ENCODE assay signal across 8 cellular contexts in genomic region chr16:3458278-3458851, GRCh38. TPM values are rescaled to one million over a fixed set of nuclear protein-coding genes. Genes with fewer than 3 reads are reported as not detected.
A peak's percentile ranks its signal among the peaks of the same experiment; 100 is the strongest.
DNase-seq lines count a peak whose midpoint lies in the region; ATAC-seq, FAIRE-seq and TF ChIP-seq lines count a peak whose summit lies in the region.

No MANE protein-coding gene starts in this region.

- peak overlapping the region; percentile 90 for H3K9ac ChIP-seq in MM.1S (ENCODE audit: low read length)
- peak overlapping the region; percentile 86 for H3K9ac ChIP-seq in HepG2 (ENCODE audit: insufficient read depth, low read depth, low read length)

- TF ChIP-seq CTCF in Calu3 (IDR thresholded peaks at IDR 0.05; ENCODE audit: unreplicated experiment) (no peak), MM.1S (IDR thresholded peaks at IDR 0.05; ENCODE audit: low read length) (no peak), HepG2 (CRISPR knock-in tag; IDR thresholded peaks at IDR 0.05) (no peak)

- H3K4me2 ChIP-seq in MM.1S (ENCODE audit: low read depth, low read length) (peak overlapping the region; percentile 92), HepG2 (ENCODE audit: low read depth, low read length) (peak overlapping the region; percentile 91)

- H2AFZ ChIP-seq in MM.1S (ENCODE audit: low read length): peak overlapping the region; percentile 87
- no peak overlapping the region for H2AFZ ChIP-seq in HepG2 (ENCODE audit: low read length)

- no peaks in the 10 kb centered on the region for H3K9me3 ChIP-seq in MM.1S (replicated peaks; ENCODE audit: insufficient read depth, low read length)
- no peaks in the 10 kb centered on the region for H3K9me3 ChIP-seq in HepG2 (ENCODE audit: low read length)

- in situ Hi-C loops in T47D (cut with HindIII; ENCODE audit: low pct_unique_long_range_greater_than_20kb, low sequenced_read_pairs) (no loop called here), HepG2 (cut with HindIII; ENCODE audit: extremely low pct_ligation_motif_present, low pct_unique_long_range_greater_than_20kb) (no loop called here)

- H3F3A ChIP-seq in MM.1S (ENCODE audit: insufficient read depth, low read length): peaks cover 20% of the 10 kb centered on the region

- H4K20me1 ChIP-seq in MM.1S (ENCODE audit: insufficient read depth, low read length): no peaks in the 10 kb centered on the region
- H4K20me1 ChIP-seq in HepG2 (ENCODE audit: insufficient read depth, low read length): peaks cover 35% of the 10 kb centered on the region

- H3K27ac Mint-ChIP-seq in Calu3 (ENCODE audit: unreplicated experiment): peak overlapping the region; percentile 41

- H3K36me3 Mint-ChIP-seq in Calu3 (ENCODE audit: insufficient read depth, unreplicated experiment): peaks cover 34% of the 10 kb centered on the region

- BruUV-seq in Calu3 (replicated peaks; lab: Mats Ljungman, UMichigan): no TSS peak
- BruUV-seq in HepG2 (replicated peaks; lab: Mats Ljungman, UMichigan): TSS peak; percentile 84

- H3K4me1 Mint-ChIP-seq in Calu3 (ENCODE audit: low read depth, unreplicated experiment): peaks cover 28% of the 10 kb centered on the region

- POLR2A ChIA-PET in HepG2 (lab: Yijun Ruan, JAX): interaction anchor here (1.0 to 2.8 kb wide), 2 partner anchors 15 to 42 kb away, joined by 3 to 46 read pairs; partner anchors contain the start of genes NAA60 and ZNF597

- H3K9me2 ChIP-seq in MM.1S (replicated peaks; ENCODE audit: insufficient read depth, low read length): no peaks in the 10 kb centered on the region

- H3K36me3 ChIP-seq in MM.1S (replicated peaks; ENCODE audit: insufficient read depth, low read length) (no peaks in the 10 kb centered on the region), HepG2 (replicated peaks in 1 of 2; ENCODE audit: control insufficient read depth in 1 of 2, insufficient read depth in 2 of 2, low read length in 2 of 2) (no peaks in the 10 kb centered on the region; a peak in 1 of 5 replicates)

- no peak for FAIRE-seq in HepG2 (lab: Jason Lieb, UNC)

- H3K79me2 ChIP-seq in MM.1S (ENCODE audit: low read length) (peaks cover 55% of the 10 kb centered on the region), HepG2 (ENCODE audit: insufficient read depth, low read length) (peaks cover 52% of the 10 kb centered on the region)

- H3K27me3 ChIP-seq in MM.1S (replicated peaks; ENCODE audit: insufficient read depth, low read length) (no peaks in the 10 kb centered on the region), HepG2 (ENCODE audit: control insufficient read depth in 1 of 2, insufficient read depth in 2 of 2, low read length in 2 of 2) (no peaks in the 10 kb centered on the region; a peak in 1 of 5 replicates)

- H3K27me3 Mint-ChIP-seq in Calu3 (ENCODE audit: unreplicated experiment): no peaks in the 10 kb centered on the region

- TF ChIP-seq RAD21 in HepG2 (CRISPR knock-in tag; IDR thresholded peaks at IDR 0.05): no peak

- peak overlapping the region; percentile 83 for H3K4me3 Mint-ChIP-seq in Calu3 (ENCODE audit: low read depth, unreplicated experiment)

- no peak for TF ChIP-seq POLR2A in HepG2 (IDR thresholded peaks at IDR 0.05; ENCODE audit: insufficient read depth in 1 of 2, low read depth in 2 of 2, low read length in 2 of 2)

- peaks cover 22% of the 10 kb centered on the region for H3K4me1 ChIP-seq in MM.1S (ENCODE audit: low read length)
- H3K4me1 ChIP-seq in HepG2 (ENCODE audit: insufficient read depth, low read length): peaks cover 70% of the 10 kb centered on the region

- intact Hi-C loops in Calu3 (cut with micrococcal nuclease; ENCODE audit: unreplicated experiment) (loop anchor here (5.0 kb wide), 2 partner anchors 56 to 196 kb away; partner anchors contain the start of genes ZNF174 and ZSCAN32), HepG2 (cut with micrococcal nuclease; ENCODE audit: unreplicated experiment) (loop anchor here (2.0 to 5.0 kb wide), 2 partner anchors 16 to 34 kb away; partner anchors contain the start of genes NAA60 and ZNF597)

- TF ChIP-seq EP300 in HepG2 (IDR thresholded peaks at IDR 0.05; ENCODE audit: low read depth in 2 of 2, low read length in 2 of 2) (no peak), HepG2 (CRISPR knock-in tag; IDR thresholded peaks at IDR 0.05; ENCODE audit: borderline replicate concordance) (no peak)

- peak overlapping the region; percentile 96 for H3K4me3 ChIP-seq in MM.1S (ENCODE audit: low read length)
- H3K4me3 ChIP-seq in HepG2 (replicated peaks in 1 of 3; ENCODE audit: insufficient read depth in 1 of 3, low read depth in 2 of 3, low read length in 3 of 3): peak overlapping the region; percentile 74 to 93 (median 92)

- DNase-seq in Calu3 (peak; percentile 24), MM.1S (no peak), T47D (ENCODE audit: low read depth in 1 of 2, low spot score in 1 of 2) (peak; percentile 28 to 42), HepG2 (ENCODE audit: low spot score) (no peak), substantia nigra (lab: John Stamatoyannopoulos, UW) (peak in 21 of 49 donors; percentile 8 to 62 (median 32)), NCI-H1105 (lab: John Stamatoyannopoulos, UW) (no peak)
- no peak for DNase-seq in stimulated activated naive CD4-positive, alpha-beta T cell treated with Interleukin-2 at 50 U/mL for 16 hours (lab: John Stamatoyannopoulos, UW)

- peak; percentile 21 for ATAC-seq in GM21515 (IDR thresholded peaks at IDR 0.05; ENCODE audit: unreplicated experiment)
- ATAC-seq in HepG2: peak; percentile 12

- H3K27ac ChIP-seq in MM.1S (ENCODE audit: low read length): peak overlapping the region; percentile 66; the same call in 1 of the 2 replicates
- peak overlapping the region; percentile 91 for H3K27ac ChIP-seq in HepG2 (ENCODE audit: extremely low read length, insufficient read depth, low read length)
- peak overlapping the region; percentile 96 for H3K27ac ChIP-seq in substantia nigra (ENCODE audit: low read depth, low read length, poor library complexity, severe bottlenecking)

- no peaks in the 10 kb centered on the region for H3K9me3 Mint-ChIP-seq in Calu3 (ENCODE audit: low read depth, unreplicated experiment)

- under 1% methylated on average over 14 of the region's 47 CpGs for WGBS in HepG2 (ENCODE audit: low lambda C conversion rate)

- CTCF ChIA-PET in Calu3 (lab: Charles Lee): interaction anchor here (0.6 to 1.0 kb wide), 2 partner anchors 176 to 500 kb away, joined by 4 read pairs; no protein-coding TSS in a partner anchor
- CTCF ChIA-PET in HepG2 (lab: Yijun Ruan, JAX; ENCODE audit: low intra/inter-chr PET ratio, low total read pairs): interaction anchor here (1.3 kb wide), 1 partner anchor 43 kb away, joined by 3 read pairs; the partner anchor contains the start of gene CLUAP1

RNA-seq across cellular contexts. Expression of gene NAA60, which starts 14.9 kb away (rescaled TPM):
- total RNA-seq in Calu3 (2022) (53.2 and 63.4 TPM in 2 replicates), HepG2 (2016; rRNA removed; fragmentation: Illumina TruSeq; extraction: Trizol) (14.7 and 16.9 TPM in 2 replicates)
- 13.0 and 15.0 TPM in 2 replicates for total RNA-seq in HepG2 (2016; cell fraction: cytosol; rRNA removed; fragmentation: Illumina TruSeq; extraction: Trizol; ENCODE audit: low read depth)
- 13.7 and 14.1 TPM in 2 replicates for total RNA-seq in HepG2 (2016; cell fraction: insoluble cytoplasmic fraction; rRNA removed; fragmentation: Illumina TruSeq; extraction: Trizol)
- 21.1 and 21.2 TPM in 2 replicates for total RNA-seq in HepG2 (2016; cell fraction: membrane; rRNA removed; fragmentation: Illumina TruSeq; extraction: Trizol)
- 17.3 and 20.1 TPM in 2 replicates for total RNA-seq in HepG2 (2016; cell fraction: nucleus; rRNA removed; fragmentation: Illumina TruSeq; extraction: Trizol)
- polyA plus RNA-seq in HepG2 (2011; rRNA removed): 29.9 and 32.0 TPM in 2 replicates
- 19.5 and 30.9 TPM in 2 replicates for polyA plus RNA-seq in HepG2 (2011; cell fraction: cytosol; rRNA removed)
- 47.2 and 62.5 TPM in 2 replicates for polyA plus RNA-seq in HepG2 (2011; cell fraction: nucleus; rRNA removed)
- 44.9 and 50.3 TPM in 2 replicates for polyA plus RNA-seq in HepG2 (2012)
- 21.5 and 26.6 TPM in 2 replicates for polyA plus RNA-seq in HepG2 (2016; cell fraction: cytosol; fragmentation: Illumina TruSeq; extraction: Trizol; ENCODE audit: low read depth)
- polyA plus RNA-seq in HepG2 (2016; cell fraction: insoluble cytoplasmic fraction; fragmentation: Illumina TruSeq; extraction: Trizol; ENCODE audit: low read depth): 42.7 and 56.8 TPM in 2 replicates
- polyA plus RNA-seq in HepG2 (2016; cell fraction: membrane; fragmentation: Illumina TruSeq; extraction: Trizol; ENCODE audit: low read depth): 47.4 and 51.4 TPM in 2 replicates
- polyA plus RNA-seq in HepG2 (2016; cell fraction: nucleus; fragmentation: Illumina TruSeq; extraction: Trizol; ENCODE audit: insufficient read depth, low read depth): 68.2 and 80.3 TPM in 2 replicates
- 16.6 and 30.8 TPM in 2 replicates for polyA minus RNA-seq in HepG2 (2011; rRNA and poly(A)+ RNA removed; ENCODE audit: low replicate concordance)
- polyA minus RNA-seq in HepG2 (2011; cell fraction: cytosol; rRNA and poly(A)+ RNA removed): 13.0 and 19.4 TPM in 2 replicates
- polyA minus RNA-seq in HepG2 (2011; cell fraction: nucleus; rRNA and poly(A)+ RNA removed): 26.0 and 27.7 TPM in 2 replicates

RNA-seq across cellular contexts. Expression of gene ZNF597, which starts 15.1 kb away (rescaled TPM):
- total RNA-seq in Calu3 (2022) (2.7 TPM in 2 replicates), HepG2 (2016; rRNA removed; fragmentation: Illumina TruSeq; extraction: Trizol) (2.4 and 3.8 TPM in 2 replicates)
- total RNA-seq in HepG2 (2016; cell fraction: cytosol; rRNA removed; fragmentation: Illumina TruSeq; extraction: Trizol; ENCODE audit: low read depth): 0.40 and 0.53 TPM in 2 replicates
- total RNA-seq in HepG2 (2016; cell fraction: insoluble cytoplasmic fraction; rRNA removed; fragmentation: Illumina TruSeq; extraction: Trizol): 2.5 and 3.4 TPM in 2 replicates
- total RNA-seq in HepG2 (2016; cell fraction: membrane; rRNA removed; fragmentation: Illumina TruSeq; extraction: Trizol): 1.6 and 1.7 TPM in 2 replicates
- 3.2 and 3.5 TPM in 2 replicates for total RNA-seq in HepG2 (2016; cell fraction: nucleus; rRNA removed; fragmentation: Illumina TruSeq; extraction: Trizol)
- polyA plus RNA-seq in HepG2 (2011; rRNA removed): 1.2 and 1.3 TPM in 2 replicates
- polyA plus RNA-seq in HepG2 (2011; cell fraction: cytosol; rRNA removed): 0.58 and 0.96 TPM in 2 replicates
- 1.4 and 1.8 TPM in 2 replicates for polyA plus RNA-seq in HepG2 (2011; cell fraction: nucleus; rRNA removed)
- polyA plus RNA-seq in HepG2 (2012): 1.4 TPM in 2 replicates
- 0.08 and 0.10 TPM in 2 replicates for polyA plus RNA-seq in HepG2 (2016; cell fraction: cytosol; fragmentation: Illumina TruSeq; extraction: Trizol; ENCODE audit: low read depth)
- polyA plus RNA-seq in HepG2 (2016; cell fraction: insoluble cytoplasmic fraction; fragmentation: Illumina TruSeq; extraction: Trizol; ENCODE audit: low read depth): 2.1 and 2.4 TPM in 2 replicates
- polyA plus RNA-seq in HepG2 (2016; cell fraction: membrane; fragmentation: Illumina TruSeq; extraction: Trizol; ENCODE audit: low read depth): 0.49 and 0.58 TPM in 2 replicates
- polyA plus RNA-seq in HepG2 (2016; cell fraction: nucleus; fragmentation: Illumina TruSeq; extraction: Trizol; ENCODE audit: insufficient read depth, low read depth): 3.1 and 3.4 TPM in 2 replicates
- 1.1 and 1.7 TPM in 2 replicates for polyA minus RNA-seq in HepG2 (2011; rRNA and poly(A)+ RNA removed; ENCODE audit: low replicate concordance)
- polyA minus RNA-seq in HepG2 (2011; cell fraction: cytosol; rRNA and poly(A)+ RNA removed): 1.2 and 1.8 TPM in 2 replicates
- polyA minus RNA-seq in HepG2 (2011; cell fraction: nucleus; rRNA and poly(A)+ RNA removed): 3.9 and 5.2 TPM in 2 replicates

RNA-seq across cellular contexts. Expression of gene C16orf90, which starts 36.9 kb away (rescaled TPM):
- total RNA-seq in Calu3 (2022): not detected in 2 replicates
- total RNA-seq in HepG2 (2016; rRNA removed; fragmentation: Illumina TruSeq; extraction: Trizol): not detected in 2 replicates
- not detected in 2 replicates for total RNA-seq in HepG2 (2016; cell fraction: cytosol; rRNA removed; fragmentation: Illumina TruSeq; extraction: Trizol; ENCODE audit: low read depth)
- not detected in 2 replicates for total RNA-seq in HepG2 (2016; cell fraction: insoluble cytoplasmic fraction; rRNA removed; fragmentation: Illumina TruSeq; extraction: Trizol)
- not detected in 2 replicates for total RNA-seq in HepG2 (2016; cell fraction: membrane; rRNA removed; fragmentation: Illumina TruSeq; extraction: Trizol)
- total RNA-seq in HepG2 (2016; cell fraction: nucleus; rRNA removed; fragmentation: Illumina TruSeq; extraction: Trizol): not detected in 2 replicates
- polyA plus RNA-seq in HepG2 (2011; rRNA removed): not detected in 2 replicates
- not detected in 2 replicates for polyA plus RNA-seq in HepG2 (2011; cell fraction: cytosol; rRNA removed)
- not detected in 2 replicates for polyA plus RNA-seq in HepG2 (2011; cell fraction: nucleus; rRNA removed)
- polyA plus RNA-seq in HepG2 (2012): not detected in 2 replicates
- not detected in 2 replicates for polyA plus RNA-seq in HepG2 (2016; cell fraction: cytosol; fragmentation: Illumina TruSeq; extraction: Trizol; ENCODE audit: low read depth)
- not detected in 2 replicates for polyA plus RNA-seq in HepG2 (2016; cell fraction: insoluble cytoplasmic fraction; fragmentation: Illumina TruSeq; extraction: Trizol; ENCODE audit: low read depth)
- not detected in 2 replicates for polyA plus RNA-seq in HepG2 (2016; cell fraction: membrane; fragmentation: Illumina TruSeq; extraction: Trizol; ENCODE audit: low read depth)
- not detected in 2 replicates for polyA plus RNA-seq in HepG2 (2016; cell fraction: nucleus; fragmentation: Illumina TruSeq; extraction: Trizol; ENCODE audit: insufficient read depth, low read depth)
- not detected in 2 replicates for polyA minus RNA-seq in HepG2 (2011; rRNA and poly(A)+ RNA removed; ENCODE audit: low replicate concordance)
- polyA minus RNA-seq in HepG2 (2011; cell fraction: cytosol; rRNA and poly(A)+ RNA removed): not detected in 2 replicates
- polyA minus RNA-seq in HepG2 (2011; cell fraction: nucleus; rRNA and poly(A)+ RNA removed): not detected in 2 replicates

RNA-seq across cellular contexts. Expression of gene CLUAP1, which starts 42.4 kb away (rescaled TPM):
- total RNA-seq in Calu3 (2022): 28.5 and 30.6 TPM in 2 replicates
- total RNA-seq in HepG2 (2016; rRNA removed; fragmentation: Illumina TruSeq; extraction: Trizol): 19.5 and 25.9 TPM in 2 replicates
- 11.0 and 15.5 TPM in 2 replicates for total RNA-seq in HepG2 (2016; cell fraction: cytosol; rRNA removed; fragmentation: Illumina TruSeq; extraction: Trizol; ENCODE audit: low read depth)
- total RNA-seq in HepG2 (2016; cell fraction: insoluble cytoplasmic fraction; rRNA removed; fragmentation: Illumina TruSeq; extraction: Trizol): 18.5 and 28.6 TPM in 2 replicates
- 6.7 and 9.0 TPM in 2 replicates for total RNA-seq in HepG2 (2016; cell fraction: membrane; rRNA removed; fragmentation: Illumina TruSeq; extraction: Trizol)
- 12.3 and 17.1 TPM in 2 replicates for total RNA-seq in HepG2 (2016; cell fraction: nucleus; rRNA removed; fragmentation: Illumina TruSeq; extraction: Trizol)
- polyA plus RNA-seq in HepG2 (2011; rRNA removed): 3.5 and 6.0 TPM in 2 replicates
- polyA plus RNA-seq in HepG2 (2011; cell fraction: cytosol; rRNA removed): 2.9 and 3.9 TPM in 2 replicates
- polyA plus RNA-seq in HepG2 (2011; cell fraction: nucleus; rRNA removed): 1.9 and 4.4 TPM in 2 replicates
- polyA plus RNA-seq in HepG2 (2012): 5.2 and 6.8 TPM in 2 replicates
- 3.4 and 3.8 TPM in 2 replicates for polyA plus RNA-seq in HepG2 (2016; cell fraction: cytosol; fragmentation: Illumina TruSeq; extraction: Trizol; ENCODE audit: low read depth)
- 22.5 and 28.8 TPM in 2 replicates for polyA plus RNA-seq in HepG2 (2016; cell fraction: insoluble cytoplasmic fraction; fragmentation: Illumina TruSeq; extraction: Trizol; ENCODE audit: low read depth)
- 5.0 and 5.3 TPM in 2 replicates for polyA plus RNA-seq in HepG2 (2016; cell fraction: membrane; fragmentation: Illumina TruSeq; extraction: Trizol; ENCODE audit: low read depth)
- polyA plus RNA-seq in HepG2 (2016; cell fraction: nucleus; fragmentation: Illumina TruSeq; extraction: Trizol; ENCODE audit: insufficient read depth, low read depth): 12.9 and 20.1 TPM in 2 replicates
- 3.6 and 12.3 TPM in 2 replicates for polyA minus RNA-seq in HepG2 (2011; rRNA and poly(A)+ RNA removed; ENCODE audit: low replicate concordance)
- polyA minus RNA-seq in HepG2 (2011; cell fraction: cytosol; rRNA and poly(A)+ RNA removed): 5.9 and 8.1 TPM in 2 replicates
- polyA minus RNA-seq in HepG2 (2011; cell fraction: nucleus; rRNA and poly(A)+ RNA removed): 6.7 and 9.6 TPM in 2 replicates

RNA-seq across cellular contexts. Expression of gene ZNF174, which starts 57.4 kb away (rescaled TPM):
- total RNA-seq in Calu3 (2022) (13.8 and 14.3 TPM in 2 replicates), HepG2 (2016; rRNA removed; fragmentation: Illumina TruSeq; extraction: Trizol) (10.0 and 10.6 TPM in 2 replicates)
- total RNA-seq in HepG2 (2016; cell fraction: cytosol; rRNA removed; fragmentation: Illumina TruSeq; extraction: Trizol; ENCODE audit: low read depth): 2.3 and 2.9 TPM in 2 replicates
- total RNA-seq in HepG2 (2016; cell fraction: insoluble cytoplasmic fraction; rRNA removed; fragmentation: Illumina TruSeq; extraction: Trizol): 8.6 and 9.8 TPM in 2 replicates
- 5.3 and 6.9 TPM in 2 replicates for total RNA-seq in HepG2 (2016; cell fraction: membrane; rRNA removed; fragmentation: Illumina TruSeq; extraction: Trizol)
- total RNA-seq in HepG2 (2016; cell fraction: nucleus; rRNA removed; fragmentation: Illumina TruSeq; extraction: Trizol): 7.5 and 7.9 TPM in 2 replicates
- 7.6 and 8.3 TPM in 2 replicates for polyA plus RNA-seq in HepG2 (2011; rRNA removed)
- polyA plus RNA-seq in HepG2 (2011; cell fraction: cytosol; rRNA removed): 6.7 and 7.2 TPM in 2 replicates
- 10.2 and 10.4 TPM in 2 replicates for polyA plus RNA-seq in HepG2 (2011; cell fraction: nucleus; rRNA removed)
- polyA plus RNA-seq in HepG2 (2012): 5.3 and 5.5 TPM in 2 replicates
- polyA plus RNA-seq in HepG2 (2016; cell fraction: cytosol; fragmentation: Illumina TruSeq; extraction: Trizol; ENCODE audit: low read depth): 1.2 and 1.5 TPM in 2 replicates
- polyA plus RNA-seq in HepG2 (2016; cell fraction: insoluble cytoplasmic fraction; fragmentation: Illumina TruSeq; extraction: Trizol; ENCODE audit: low read depth): 13.0 and 14.1 TPM in 2 replicates
- polyA plus RNA-seq in HepG2 (2016; cell fraction: membrane; fragmentation: Illumina TruSeq; extraction: Trizol; ENCODE audit: low read depth): 3.8 and 5.6 TPM in 2 replicates
- 11.0 and 12.3 TPM in 2 replicates for polyA plus RNA-seq in HepG2 (2016; cell fraction: nucleus; fragmentation: Illumina TruSeq; extraction: Trizol; ENCODE audit: insufficient read depth, low read depth)
- 8.0 and 11.1 TPM in 2 replicates for polyA minus RNA-seq in HepG2 (2011; rRNA and poly(A)+ RNA removed; ENCODE audit: low replicate concordance)
- 4.4 and 4.9 TPM in 2 replicates for polyA minus RNA-seq in HepG2 (2011; cell fraction: cytosol; rRNA and poly(A)+ RNA removed)
- 12.1 and 13.3 TPM in 2 replicates for polyA minus RNA-seq in HepG2 (2011; cell fraction: nucleus; rRNA and poly(A)+ RNA removed)

Comparison
In these comparisons a context has a peak if more than half of its experiments do, and no peak if none do; other contexts are left out.
1. DNase-seq: peak in Calu3 (single experiment) and T47D (2 of 2); none in MM.1S (single experiment), HepG2 (single experiment), NCI-H1105 (single experiment) and stimulated activated naive CD4-positive, alpha-beta T cell treated with Interleukin-2 at 50 U/mL for 16 hours (single experiment).
2. Peak in every context shown above with its lines, with median percentiles within 50 percentile points of each other: H3K27ac ChIP-seq.